ENCODE assay signal across 9 cellular contexts in the genomic region with DNA sequence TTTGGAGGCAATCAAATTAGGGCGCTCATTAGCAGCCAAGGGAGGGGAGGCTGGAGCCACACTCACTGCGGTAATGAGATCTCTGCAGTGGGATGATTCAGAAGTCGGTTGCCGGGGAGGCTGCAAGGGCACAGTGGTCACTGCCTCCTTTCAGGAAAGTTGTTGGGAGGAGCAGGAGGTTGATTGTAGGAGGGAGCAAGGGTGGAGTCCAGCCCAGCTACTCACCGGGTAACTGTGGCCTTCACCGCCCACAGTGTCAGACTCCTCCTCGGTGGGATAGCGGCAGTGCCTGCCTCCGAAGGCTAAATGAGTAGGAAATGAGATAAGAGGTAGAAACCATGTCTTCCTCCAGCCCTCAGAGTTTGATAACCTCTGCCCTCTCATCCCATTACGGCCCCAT. TPM values are rescaled to one million over a fixed set of nuclear protein-coding genes. Genes with fewer than 3 reads are reported as not detected.
"Had no signal": no experiment of that assay in that cellular context is flagged by ENCODE, and none has a peak within 500 bp of the region (broad histone marks: within the 10 kb centered on the region; RNA-seq: fewer than 3 reads in every experiment).

No MANE protein-coding gene starts in this region.

RNA-seq across cellular contexts. Expression of gene ANXA8L1, which starts 44.4 kb away (rescaled TPM):
- total RNA-seq: activated CD4-positive, alpha-beta T cell treated with anti-CD3 and anti-CD28 coated beads, Interleukin-2, amount 10 ng/mL, durations not matched to agents 24 days and 14 days; activated CD8-positive, alpha-beta memory T cell treated with anti-CD3 and anti-CD28 coated beads for 36 hours; activated CD8-positive, alpha-beta T cell treated with anti-CD3 and anti-CD28 coated beads for 36 hours; activated naive CD8-positive, alpha-beta T cell treated with anti-CD3 and anti-CD28 coated beads for 36 hours; activated T-helper 17 cell treated with anti-CD3 and anti-CD28 coated beads, Interleukin-2, amount 50 U/mL, for 72 hours; ascending aorta; PC-3; SJCRH30 had no signal

RNA-seq across cellular contexts. Expression of gene NPY4R, which starts 45.8 kb away (rescaled TPM):
- total RNA-seq: activated CD4-positive, alpha-beta T cell treated with anti-CD3 and anti-CD28 coated beads, Interleukin-2, amount 10 ng/mL, durations not matched to agents 24 days and 14 days; activated CD8-positive, alpha-beta memory T cell treated with anti-CD3 and anti-CD28 coated beads for 36 hours; activated CD8-positive, alpha-beta T cell treated with anti-CD3 and anti-CD28 coated beads for 36 hours; activated naive CD8-positive, alpha-beta T cell treated with anti-CD3 and anti-CD28 coated beads for 36 hours; activated T-cell treated with anti-CD3 and anti-CD28 coated beads, Interleukin-2, amount 50 U/mL, for 72 hours; activated T-helper 17 cell treated with anti-CD3 and anti-CD28 coated beads, Interleukin-2, amount 50 U/mL, for 72 hours; ascending aorta; PC-3; SJCRH30 had no signal
